18 cellular contexts compared by ENCODE assay signal in the genomic region with DNA sequence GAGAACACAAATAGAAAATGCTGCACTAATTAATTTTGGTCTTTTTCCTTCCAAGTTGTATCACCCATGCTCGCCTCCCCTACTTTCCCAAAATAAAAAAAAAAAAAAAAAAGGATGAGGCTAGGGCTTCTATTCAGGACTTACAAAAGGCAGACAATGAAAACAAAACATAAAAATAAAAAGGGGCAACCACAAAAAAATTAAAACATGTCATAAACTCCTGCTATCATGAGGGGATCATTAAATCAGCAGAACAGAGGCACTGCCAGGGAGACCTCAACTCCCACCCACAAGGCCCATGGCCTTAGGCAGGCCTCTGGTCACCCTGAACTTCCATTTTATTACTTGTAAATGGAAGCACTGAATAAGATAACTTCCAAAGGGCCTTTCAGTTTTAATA. TPM values are rescaled to one million over a fixed set of nuclear protein-coding genes. Genes with fewer than 3 reads are reported as not detected.
DNase-seq lines count a peak whose midpoint lies in the region; FAIRE-seq and TF ChIP-seq lines count a peak whose summit lies in the region.
"Had no signal": no experiment of that assay in that cellular context is flagged by ENCODE, and none has a peak within 500 bp of the region (broad histone marks: within the 10 kb centered on the region; RNA-seq: fewer than 3 reads in every experiment).

No MANE protein-coding gene starts in this region.

- CTCF ChIA-PET in HEK293 (lab: Yijun Ruan, JAX) (interaction anchor here (0.5 to 1.6 kb wide), 3 partner anchors 15 to 82 kb away, joined by 3 to 4 read pairs (median 4); no protein-coding TSS in a partner anchor), endothelial cell of umbilical vein (lab: Charles Lee) (interaction anchor here (1.2 to 3.2 kb wide), 9 partner anchors 8 to 95 kb away, joined by 3 to 24 read pairs (median 6); no protein-coding TSS in a partner anchor)

- TF ChIP-seq POLR2A in endothelial cell of umbilical vein (IDR thresholded peaks at IDR 0.05; ENCODE audit: low read depth, low read length), result no peak
- TF ChIP-seq POLR2A in uterus (IDR thresholded peaks at IDR 0.05), result no peak

- no peaks in the 10 kb centered on the region for H3K36me3 Mint-ChIP-seq in nephron (ENCODE audit: low read depth)
- H3K36me3 Mint-ChIP-seq: CD4-positive, CD25-positive, alpha-beta regulatory T cell had no signal

- no peaks in the 10 kb centered on the region for H3K27me3 Mint-ChIP-seq in nephron (ENCODE audit: low read depth)

- H4K20me1 ChIP-seq in endothelial cell of umbilical vein (replicated peaks; ENCODE audit: control insufficient read depth, extremely low read depth, insufficient read depth, low read length), result no peaks in the 10 kb centered on the region
- H4K20me1 ChIP-seq: BLaER1 treated with 17β-estradiol and CSF1 and Interleukin-3, amounts not matched to agents 10 nM and 100 nM had no signal

- peak overlapping the region; percentile 61 for H3K9ac ChIP-seq in endothelial cell of umbilical vein (replicated peaks; ENCODE audit: extremely low read depth, insufficient read depth, low read length)
- H3K9ac ChIP-seq: BLaER1 treated with 17β-estradiol and CSF1 and Interleukin-3, amounts not matched to agents 10 nM and 100 nM had no signal

- H3K36me3 ChIP-seq in HEK293 (ENCODE audit: control insufficient read depth in 2 of 2, insufficient read depth in 1 of 2, low read length in 2 of 2), result no peaks in the 10 kb centered on the region
- no peaks in the 10 kb centered on the region for H3K36me3 ChIP-seq in endothelial cell of umbilical vein (ENCODE audit: control insufficient read depth in 2 of 2, extremely low read depth in 1 of 2, insufficient read depth in 2 of 2, low read length in 2 of 2)
- no peaks in the 10 kb centered on the region for H3K36me3 ChIP-seq in uterus
- H3K36me3 ChIP-seq: BLaER1 treated with 17β-estradiol and CSF1 and Interleukin-3, amounts not matched to agents 10 nM and 100 nM had no signal

- dilution Hi-C loops in endothelial cell of umbilical vein (cut with MboI; ENCODE audit: extremely low pct_ligation_motif_present, low sequenced_read_pairs), result no loop called here

- DNase-seq in endothelial cell of umbilical vein (ENCODE audit: low read depth, low spot score), result no peak
- no peak for DNase-seq in uterus
- no peak for DNase-seq in kidney glomerular epithelial cell (lab: John Stamatoyannopoulos, UW)
- no peak for DNase-seq in G401 (ENCODE audit: low spot score)
- no peak for DNase-seq in GDM1 (lab: John Stamatoyannopoulos, UW)
- DNase-seq: 8988T; AML-193; CD4-positive, CD25-positive, alpha-beta regulatory T cell; DMS53; H9; IMR-90 had no signal

- in situ Hi-C loops in G401 (cut with HindIII; ENCODE audit: low sequenced_read_pairs), result no loop called here

- H3K79me2 ChIP-seq in endothelial cell of umbilical vein (ENCODE audit: control insufficient read depth, insufficient read depth, low read length), result peaks cover 84% of the 10 kb centered on the region

- intact Hi-C loops in endothelial cell of umbilical vein (cut with micrococcal nuclease), result loop anchor here (2.0 kb wide), 1 partner anchor 18 kb away; no protein-coding TSS in a partner anchor
- intact Hi-C loops in uterus (cut with DNase I; ENCODE audit: low total_unique reads), result no loop called here

- peaks cover 56% of the 10 kb centered on the region for H3K4me1 Mint-ChIP-seq in nephron

- no peaks in the 10 kb centered on the region for H3K9me3 ChIP-seq in HEK293 (ENCODE audit: control insufficient read depth, insufficient read depth, low read depth, low read length)
- no peaks in the 10 kb centered on the region for H3K9me3 ChIP-seq in endothelial cell of umbilical vein (replicated peaks; ENCODE audit: control insufficient read depth, insufficient read depth, low read length)
- H3K9me3 ChIP-seq in uterus, result no peaks in the 10 kb centered on the region
- H3K9me3 ChIP-seq: BLaER1 treated with 17β-estradiol and CSF1 and Interleukin-3, amounts not matched to agents 10 nM and 100 nM had no signal

- no TSS peak for BruUV-seq in endothelial cell of umbilical vein (replicated peaks; lab: Mats Ljungman, UMichigan)

- H3K27ac ChIP-seq in HEK293 (ENCODE audit: extremely low read depth, low read depth, low read length) (no peak overlapping the region), endothelial cell of umbilical vein (ENCODE audit: insufficient read depth, low read depth, low read length) (peak overlapping the region; percentile 87), uterus (peak overlapping the region; percentile 36 to 58)

- TF ChIP-seq CTCF in HEK293 (tag by site-specific recombination; IDR thresholded peaks at IDR 0.05) (no peak), endothelial cell of umbilical vein (IDR thresholded peaks at IDR 0.05; ENCODE audit: extremely low read depth in 1 of 2, insufficient read depth in 1 of 2, low read depth in 1 of 2, low read length in 2 of 2) (no peak), nephron (IDR thresholded peaks at IDR 0.05; ENCODE audit: unreplicated experiment in 3 of 3) (no peak), uterus (IDR thresholded peaks at IDR 0.05) (no peak)

- no peak overlapping the region for H2AFZ ChIP-seq in endothelial cell of umbilical vein (ENCODE audit: low read depth, low read length)
- H2AFZ ChIP-seq: GM23338 had no signal

- peak overlapping the region in 2 of 3 experiments; percentile 56 to 80 for H3K27ac Mint-ChIP-seq in nephron
- H3K27ac Mint-ChIP-seq: CD4-positive, CD25-positive, alpha-beta regulatory T cell; GM23338; H9 had no signal

- H3K4me3 Mint-ChIP-seq in nephron, result peak overlapping the region in 1 of 3 experiments; percentile 19
- H3K4me3 Mint-ChIP-seq: CD4-positive, CD25-positive, alpha-beta regulatory T cell; GM23338; H9 had no signal

- no peaks in the 10 kb centered on the region for H3K9me1 ChIP-seq in endothelial cell of umbilical vein (replicated peaks; ENCODE audit: control insufficient read depth, extremely low read depth, insufficient read depth, low read length)

- peak overlapping the region; percentile 85 for H3K4me2 ChIP-seq in endothelial cell of umbilical vein (ENCODE audit: insufficient read depth, low read length)
- H3K4me2 ChIP-seq: GM23338 had no signal

- POLR2A ChIA-PET in HEK293 (lab: Yijun Ruan, JAX) (interaction anchor here (0.6 kb wide), 1 partner anchor 20 kb away, joined by 3 read pairs; no protein-coding TSS in a partner anchor), endothelial cell of umbilical vein (lab: Charles Lee) (interaction anchor here (0.7 kb wide), 1 partner anchor 38 kb away, joined by 3 read pairs; no protein-coding TSS in a partner anchor)

- no peak for FAIRE-seq in endothelial cell of umbilical vein (lab: Jason Lieb, UNC)
- FAIRE-seq: GM12878, GM18507 had no signal

- no peaks in the 10 kb centered on the region for H3K9me3 Mint-ChIP-seq in nephron
- H3K9me3 Mint-ChIP-seq: CD4-positive, CD25-positive, alpha-beta regulatory T cell; GM23338; H9 had no signal

- no peak overlapping the region for H3K4me3 ChIP-seq in HEK293 (ENCODE audit: low read depth, low read length)
- H3K4me3 ChIP-seq in endothelial cell of umbilical vein (replicated peaks in 1 of 3; ENCODE audit: insufficient read depth in 1 of 3, low read depth in 1 of 3, low read length in 3 of 3), result no peak overlapping the region
- H3K4me3 ChIP-seq in uterus, result no peak overlapping the region
- H3K4me3 ChIP-seq: BLaER1 treated with 17β-estradiol and CSF1 and Interleukin-3, amounts not matched to agents 10 nM and 100 nM; GM12878; GM23338 had no signal

- H3K27me3 ChIP-seq in endothelial cell of umbilical vein (ENCODE audit: control insufficient read depth in 2 of 2, insufficient read depth in 2 of 2, low read length in 2 of 2) (no peaks in the 10 kb centered on the region), uterus (no peaks in the 10 kb centered on the region)
- H3K27me3 ChIP-seq: BLaER1 treated with 17β-estradiol and CSF1 and Interleukin-3, amounts not matched to agents 10 nM and 100 nM had no signal

- H3K4me1 ChIP-seq in HEK293 (ENCODE audit: control insufficient read depth, insufficient read depth, low read length), result peaks cover 39% of the 10 kb centered on the region
- peaks cover 53% of the 10 kb centered on the region for H3K4me1 ChIP-seq in endothelial cell of umbilical vein (ENCODE audit: control insufficient read depth, extremely low read depth, insufficient read depth, low read length)
- no peaks in the 10 kb centered on the region for H3K4me1 ChIP-seq in uterus

TF ChIP-seq in HEK293, 187 proteins besides CTCF, POLR2A, EP300 and RAD21 (continues in another document):
- TF ChIP-seq FEZF1 (tag by site-specific recombination; IDR thresholded peaks at IDR 0.05), result peak; percentile 87
- TF ChIP-seq ZNF747 (tag by site-specific recombination; IDR thresholded peaks at IDR 0.05), result no peak
- peak; percentile 43; the same call in 1 of the 2 replicates for TF ChIP-seq WT1 (tag by site-specific recombination; IDR thresholded peaks at IDR 0.05)
- no peak for TF ChIP-seq SCRT2 (tag by site-specific recombination; IDR thresholded peaks at IDR 0.05)
- TF ChIP-seq ZBTB7A (tag by site-specific recombination; IDR thresholded peaks at IDR 0.05; ENCODE audit: low read depth), result no peak
- no peak for TF ChIP-seq IKZF3 (tag by site-specific recombination; IDR thresholded peaks at IDR 0.05)
- no peak for TF ChIP-seq ZNF837 (tag by site-specific recombination; IDR thresholded peaks at IDR 0.05)
- no peak for TF ChIP-seq ZNF433 (tag by site-specific recombination; IDR thresholded peaks at IDR 0.05; ENCODE audit: low read depth)

TF ChIP-seq in endothelial cell of umbilical vein, 7 proteins besides CTCF, POLR2A, EP300 and RAD21 (continues in another document):
- TF ChIP-seq EZH2 (IDR thresholded peaks at IDR 0.05; ENCODE audit: borderline replicate concordance, low read depth, low read length, severe bottlenecking), result no peak
- TF ChIP-seq FOS (IDR thresholded peaks at IDR 0.05; ENCODE audit: borderline replicate concordance, insufficient read depth, low read length), result no peak
- no peak for TF ChIP-seq JUN (IDR thresholded peaks at IDR 0.05; ENCODE audit: borderline replicate concordance, insufficient read depth, insufficient read length, low read depth)
- TF ChIP-seq GATA2 (IDR thresholded peaks at IDR 0.05; ENCODE audit: insufficient read depth, insufficient read length, low read depth, low read length), result no peak

RNA-seq across cellular contexts. Expression of a gene that starts 23.3 kb away (rescaled TPM):
- total RNA-seq in endothelial cell of umbilical vein, result 114 and 154 TPM in 2 replicates
- polyA plus RNA-seq in endothelial cell of umbilical vein, result 29.5 and 38.9 TPM in 2 replicates
- polyA plus RNA-seq in endothelial cell of umbilical vein (2011; cell fraction: cytosol; rRNA removed), result 54.0 and 54.4 TPM in 2 replicates
- 97.6 and 143 TPM in 2 replicates for polyA plus RNA-seq in endothelial cell of umbilical vein (2011; cell fraction: nucleus; rRNA removed)
- polyA plus RNA-seq in endothelial cell of umbilical vein (2012), result 131 and 136 TPM in 2 replicates
- polyA minus RNA-seq in endothelial cell of umbilical vein, result 98.9 and 114 TPM in 2 replicates
- not detected for polyA minus RNA-seq in endothelial cell of umbilical vein (2011; cell fraction: cytosol; rRNA and poly(A)+ RNA removed)
- 141 and 155 TPM in 2 replicates for polyA minus RNA-seq in endothelial cell of umbilical vein (2011; cell fraction: nucleus; rRNA and poly(A)+ RNA removed)
- total RNA-seq in uterus, result 100 to 1,000 TPM in 1 of 4 donors, 10 to 100 TPM in 3; 31.5 to 111 (median 57.1) TPM
- total RNA-seq in G401 (2014; rRNA removed; shearing (Covaris generic)), result 0.07 TPM in 1 of 2 replicates, not detected in the other
- total RNA-seq: HT-29 had no signal
- polyA plus RNA-seq: CD4-positive, CD25-positive, alpha-beta regulatory T cell had no signal

Comparison
In these comparisons a context has a peak if more than half of its experiments do, and no peak if none do; other contexts are left out.
1. RNA of a gene that starts 23.3 kb away (total RNA-seq): 114 to 154 TPM in endothelial cell of umbilical vein and 31.5 to 111 TPM in uterus; 0.07 TPM in G401; every median in the first group is over 10 times any median in the second.